8 cellular contexts compared by ENCODE assay signal in genomic region chr4:6909113-6909969, GRCh38. TPM values are rescaled to one million over a fixed set of nuclear protein-coding genes. Genes with fewer than 3 reads are reported as not detected.
DNase-seq lines count a peak whose midpoint lies in the region; TF ChIP-seq lines count a peak whose summit lies in the region.

A gene with protein sequence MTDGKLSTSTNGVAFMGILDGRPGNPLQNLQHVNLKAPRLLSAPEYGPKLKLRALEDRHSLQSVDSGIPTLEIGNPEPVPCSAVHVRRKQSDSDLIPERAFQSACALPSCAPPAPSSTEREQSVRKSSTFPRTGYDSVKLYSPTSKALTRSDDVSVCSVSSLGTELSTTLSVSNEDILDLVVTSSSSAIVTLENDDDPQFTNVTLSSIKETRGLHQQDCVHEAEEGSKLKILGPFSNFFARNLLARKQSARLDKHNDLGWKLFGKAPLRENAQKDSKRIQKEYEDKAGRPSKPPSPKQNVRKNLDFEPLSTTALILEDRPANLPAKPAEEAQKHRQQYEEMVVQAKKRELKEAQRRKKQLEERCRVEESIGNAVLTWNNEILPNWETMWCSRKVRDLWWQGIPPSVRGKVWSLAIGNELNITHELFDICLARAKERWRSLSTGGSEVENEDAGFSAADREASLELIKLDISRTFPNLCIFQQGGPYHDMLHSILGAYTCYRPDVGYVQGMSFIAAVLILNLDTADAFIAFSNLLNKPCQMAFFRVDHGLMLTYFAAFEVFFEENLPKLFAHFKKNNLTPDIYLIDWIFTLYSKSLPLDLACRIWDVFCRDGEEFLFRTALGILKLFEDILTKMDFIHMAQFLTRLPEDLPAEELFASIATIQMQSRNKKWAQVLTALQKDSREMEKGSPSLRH (plus strand): TSS chr4:6909826. CDS start chr4:6923390, 13,564 bp downstream.

- no peak within 1 kb of the TSS for H4K8ac ChIP-seq in H9 (replicated peaks; ENCODE audit: insufficient read length, low read depth, low read length)

- peak within 1 kb of the TSS; percentile 65 for H3K18ac ChIP-seq in H9 (ENCODE audit: insufficient read length, low read depth, low read length)

- no peaks in the 10 kb centered on the region for H3K9me3 ChIP-seq in H9 (ENCODE audit: control insufficient read depth, low read depth, low read length)
- no peaks in the 10 kb centered on the region for H3K9me3 ChIP-seq in parathyroid adenoma (ENCODE audit: control insufficient read depth, low read length)
- H3K9me3 ChIP-seq in tibial artery: no peaks in the 10 kb centered on the region

- H3K14ac ChIP-seq in H9 (ENCODE audit: insufficient read depth, low read length): peak within 1 kb of the TSS; percentile 73

- H2AFZ ChIP-seq in H9 (ENCODE audit: low read length) (no peak within 1 kb of the TSS), parathyroid adenoma (peak within 1 kb of the TSS; percentile 96)

- peak; percentile 89 for DNase-seq in GM06990 (ENCODE audit: extremely low read depth, insufficient read length)
- peak; percentile 89 for DNase-seq in H9
- peak; percentile 79 for DNase-seq in M059J (ENCODE audit: low read depth)
- DNase-seq in SKM-1 treated with dmso at 0.1 percent for 144 hours (lab: John Stamatoyannopoulos, UW; ENCODE audit: unreplicated experiment): peak; percentile 87
- DNase-seq in head of caudate nucleus: peak; percentile 60 to 96 (median 90)
- peak; percentile 86 to 94 for DNase-seq in tibial artery

- WGBS in H9 (ENCODE audit: extremely low coverage, insufficient read length, low lambda C conversion rate): no CpG with 5 or more reads among the region's 108 CpGs

- peak within 1 kb of the TSS in 2 of 3 experiments; percentile 61 to 96; a peak in 2 of 7 replicates for H3K27ac Mint-ChIP-seq in H9
- peak within 1 kb of the TSS; percentile 92 for H3K27ac Mint-ChIP-seq in activated naive CD8-positive, alpha-beta T cell

- no peaks in the 10 kb centered on the region; a peak in 1 of 5 replicates for H3K9me3 Mint-ChIP-seq in H9
- no peaks in the 10 kb centered on the region for H3K9me3 Mint-ChIP-seq in activated naive CD8-positive, alpha-beta T cell (ENCODE audit: low read depth)

- peaks cover 37% of the 10 kb centered on the region for H3K27me3 Mint-ChIP-seq in H9 (ENCODE audit: low read depth)
- no peaks in the 10 kb centered on the region for H3K27me3 Mint-ChIP-seq in activated naive CD8-positive, alpha-beta T cell

- no peak within 1 kb of the TSS for H2BK5ac ChIP-seq in H9 (ENCODE audit: insufficient read length, low read length)

- no peak within 1 kb of the TSS for H3K56ac ChIP-seq in H9 (ENCODE audit: insufficient read length, low read depth, low read length)

- H3K27me3 ChIP-seq in GM06990 (replicated peaks; ENCODE audit: control insufficient read depth, insufficient read depth, low read length) (no peaks in the 10 kb centered on the region), H9 (ENCODE audit: insufficient read depth, low read length) (no peaks in the 10 kb centered on the region), parathyroid adenoma (ENCODE audit: control insufficient read depth, insufficient read depth, low read length) (no peaks in the 10 kb centered on the region), tibial artery (peaks cover 0 to 16% of the 10 kb centered on the region in 2 donors)

- TF ChIP-seq CTCF in GM06990 (IDR thresholded peaks at IDR 0.05; ENCODE audit: insufficient read depth, low read length, poor library complexity, severe bottlenecking) (peak; percentile 37), H9 (conservative IDR thresholded peaks at IDR 0.05) (peak; percentile 43; the same call in 2 of the 3 replicates), parathyroid adenoma (IDR thresholded peaks at IDR 0.05) (peak; percentile 20), tibial artery (IDR thresholded peaks at IDR 0.05) (peak in 1 of 2 experiments; percentile 35)

- no peaks in the 10 kb centered on the region for H3K36me3 Mint-ChIP-seq in H9 (ENCODE audit: insufficient read depth in 1 of 3, low read depth in 3 of 3)
- no peaks in the 10 kb centered on the region for H3K36me3 Mint-ChIP-seq in activated naive CD8-positive, alpha-beta T cell

- H3K79me2 ChIP-seq in H9 (ENCODE audit: insufficient read depth, low read length): peaks cover 2% of the 10 kb centered on the region; the same call in 1 of the 2 replicates
- peaks cover 5% of the 10 kb centered on the region for H3K79me2 ChIP-seq in parathyroid adenoma

- no peak within 1 kb of the TSS for H2BK120ac ChIP-seq in H9 (ENCODE audit: low read depth, low read length, poor library complexity, severe bottlenecking)

- H3K9ac ChIP-seq in H9 (ENCODE audit: extremely low read depth, insufficient read length, low read length) (peak within 1 kb of the TSS; percentile 62), parathyroid adenoma (no peak within 1 kb of the TSS)

- no peak within 1 kb of the TSS for H2BK20ac ChIP-seq in H9 (ENCODE audit: low read depth, low read length, poor library complexity, severe bottlenecking)

- no peaks in the 10 kb centered on the region; the same call in 1 of the 2 replicates for H3K36me3 ChIP-seq in GM06990 (ENCODE audit: control insufficient read depth, insufficient read depth, low read length)
- no peaks in the 10 kb centered on the region for H3K36me3 ChIP-seq in parathyroid adenoma (ENCODE audit: control insufficient read depth, insufficient read depth, low read length)
- no peaks in the 10 kb centered on the region for H3K36me3 ChIP-seq in tibial artery

- no peak within 1 kb of the TSS for H3T11ph ChIP-seq in H9 (ENCODE audit: low read length)

- peaks cover 2% of the 10 kb centered on the region; the same call in 1 of the 2 replicates for H3K4me1 ChIP-seq in H9 (ENCODE audit: insufficient read depth, low read length)
- peaks cover 6% of the 10 kb centered on the region for H3K4me1 ChIP-seq in parathyroid adenoma
- peaks cover 0 to 39% (median 27%) of the 10 kb centered on the region in 4 donors for H3K4me1 ChIP-seq in tibial artery

- H3K4me3 ChIP-seq in GM06990 (replicated peaks; ENCODE audit: low read depth, low read length) (peak within 1 kb of the TSS; percentile 86), parathyroid adenoma (ENCODE audit: low read depth, low read length) (peak within 1 kb of the TSS; percentile 88), tibial artery (peak within 1 kb of the TSS; percentile 70 to 91)

- H3K23me2 ChIP-seq in H9 (ENCODE audit: insufficient read length, low read depth, low read length, poor library complexity, severe bottlenecking): peaks cover 20% of the 10 kb centered on the region

- no peaks in the 10 kb centered on the region for H4K20me1 ChIP-seq in H9 (ENCODE audit: control insufficient read depth, insufficient read depth, insufficient read length)

- H3K27ac ChIP-seq in H9 (ENCODE audit: insufficient read length, low read depth, low read length) (no peak within 1 kb of the TSS), parathyroid adenoma (peak within 1 kb of the TSS; percentile 92), tibial artery (peak within 1 kb of the TSS; percentile 93 to 100)

- H3K4me1 Mint-ChIP-seq in H9: peaks cover 31 to 32% of the 10 kb centered on the region in 2 experiments
- H3K4me1 Mint-ChIP-seq in activated naive CD8-positive, alpha-beta T cell (ENCODE audit: low read depth): peaks cover 43% of the 10 kb centered on the region

- H3K79me1 ChIP-seq in H9 (ENCODE audit: insufficient read depth, low read depth, low read length, poor library complexity, severe bottlenecking): peaks cover 3% of the 10 kb centered on the region

- H4K5ac ChIP-seq in H9 (ENCODE audit: insufficient read length, low read depth, low read length): no peak within 1 kb of the TSS

- H2AK5ac ChIP-seq in H9 (ENCODE audit: insufficient read length, low read length): no peak within 1 kb of the TSS

- H3K4me3 Mint-ChIP-seq in H9: peak within 1 kb of the TSS; percentile 89 to 97
- H3K4me3 Mint-ChIP-seq in activated naive CD8-positive, alpha-beta T cell: peak within 1 kb of the TSS; percentile 94

- no peak within 1 kb of the TSS for H4K91ac ChIP-seq in H9 (ENCODE audit: insufficient read length, low read depth, low read length)

- no peak within 1 kb of the TSS for H2BK15ac ChIP-seq in H9 (ENCODE audit: low read depth, low read length)

- H3K4ac ChIP-seq in H9 (ENCODE audit: low read depth, low read length): no peak within 1 kb of the TSS

- intact Hi-C loops in head of caudate nucleus (cut with DNase I): loop anchor here (2.0 to 10.0 kb wide), 3 partner anchors 77 to 165 kb away; partner anchors contain the start of gene KIAA0232
- intact Hi-C loops in tibial artery (cut with DNase I; ENCODE audit: low total_unique reads): loop anchor here (2.0 kb wide), 1 partner anchor 77 kb away; no protein-coding TSS in a partner anchor

- no peak within 1 kb of the TSS for H2BK12ac ChIP-seq in H9 (ENCODE audit: insufficient read length, low read depth, low read length)

- H3K4me2 ChIP-seq in H9 (ENCODE audit: insufficient read depth, insufficient read length, low read length): peak within 1 kb of the TSS; percentile 94
- peak within 1 kb of the TSS; percentile 96 for H3K4me2 ChIP-seq in parathyroid adenoma (ENCODE audit: low read length)

- H3K23ac ChIP-seq in H9 (ENCODE audit: insufficient read length, low read depth, low read length): no peak within 1 kb of the TSS

RNA-seq across cellular contexts. Expression of the gene that starts here (rescaled TPM):
- total RNA-seq in H9 (2021): 44.5 and 50.2 TPM in 2 replicates
- total RNA-seq in M059J (2014; rRNA removed; shearing (Covaris generic)): 16.2 and 22.4 TPM in 2 replicates
